In the genomic region with DNA sequence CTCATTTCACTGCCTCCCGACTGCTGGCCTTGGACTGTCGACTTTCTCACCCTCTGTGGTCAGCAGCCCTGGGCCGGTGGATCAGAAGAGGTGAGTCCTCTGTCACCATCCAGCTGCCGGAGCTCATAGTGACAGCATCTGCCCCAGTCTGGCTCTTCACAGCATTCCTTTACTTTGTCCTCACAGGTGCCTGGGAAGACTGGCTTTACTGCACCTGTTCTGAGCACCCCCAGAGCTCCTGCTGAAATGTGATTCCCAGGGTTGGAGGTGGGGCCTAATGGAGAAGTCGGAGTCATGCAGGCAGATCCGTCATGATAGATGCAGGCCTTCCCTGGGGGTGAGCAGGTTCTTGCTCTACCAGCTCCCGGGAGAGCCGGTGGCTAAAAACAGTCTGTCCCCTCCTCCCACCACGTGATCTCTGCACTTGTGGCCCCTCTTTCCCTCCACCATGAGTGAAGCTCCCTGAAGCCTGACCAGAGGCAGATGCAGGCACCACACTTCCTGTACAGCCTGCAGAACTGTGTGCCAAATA, we compare ENCODE assay signal across 15 cellular contexts.
A peak's percentile ranks its signal among the peaks of the same experiment; 100 is the strongest.
DNase-seq lines count a peak whose midpoint lies in the region; ATAC-seq and TF ChIP-seq lines count a peak whose summit lies in the region.
"Had no signal": no experiment of that assay in that cellular context is flagged by ENCODE, and none has a peak within 500 bp of the region (broad histone marks: within the 10 kb centered on the region; RNA-seq: fewer than 3 reads in every experiment).

No MANE protein-coding gene starts in this region.

- H2BK120ac ChIP-seq in trophoblast cell (ENCODE audit: insufficient read depth, low read length, poor library complexity), result no peak overlapping the region

- peaks cover 2% of the 10 kb centered on the region for H3K79me1 ChIP-seq in trophoblast cell (ENCODE audit: low read length)

- no peak overlapping the region for H3K9ac ChIP-seq in trophoblast cell (ENCODE audit: low read length)

- peaks cover 18 to 26% of the 10 kb centered on the region in 2 experiments for H3K36me3 ChIP-seq in trophoblast cell (ENCODE audit: control insufficient read depth in 1 of 2, insufficient read depth in 2 of 2, low read length in 2 of 2)

- H3K23ac ChIP-seq in trophoblast cell (ENCODE audit: low read length), result no peak overlapping the region

- no peak overlapping the region for H4K8ac ChIP-seq in trophoblast cell (ENCODE audit: low read depth, low read length)

- H3K4ac ChIP-seq in trophoblast cell (ENCODE audit: low read depth, low read length), result no peak overlapping the region

- H2AFZ ChIP-seq in trophoblast cell (ENCODE audit: insufficient read depth, low read length, poor library complexity), result no peak overlapping the region

- DNase-seq in NCI-H146 treated with DMSO at 0.1 percent for 48 hours (lab: John Stamatoyannopoulos, UW; ENCODE audit: unreplicated experiment) (peak; percentile 71), epithelial cell of esophagus (ENCODE audit: low read depth) (peak; percentile 12), trophoblast cell (peak; percentile 54 to 55), DMS153 treated with DMSO at 0.1 percent for 48 hours (lab: John Stamatoyannopoulos, UW; ENCODE audit: unreplicated experiment) (no peak), T1000 (lab: John Stamatoyannopoulos, UW) (no peak)
- DNase-seq: activated CD4-positive, alpha-beta T cell treated with anti-CD3 and anti-CD28 coated beads for 4 hours; activated gamma-delta T cell; CD8-positive, alpha-beta T cell; cerebellar nuclear complex; Karpas-422; NCI-H524 had no signal

- no peak overlapping the region for H3K14ac ChIP-seq in trophoblast cell (ENCODE audit: low read length)

- H3K27ac ChIP-seq in trophoblast cell (ENCODE audit: low read depth, low read length), result no peak overlapping the region

- no peak overlapping the region for H4K12ac ChIP-seq in trophoblast cell (ENCODE audit: low read depth, low read length)

- ATAC-seq in GM18511 (IDR thresholded peaks at IDR 0.05; ENCODE audit: unreplicated experiment) (peak; percentile 61), GM21447 (IDR thresholded peaks at IDR 0.05; ENCODE audit: unreplicated experiment) (no peak), GM21515 (IDR thresholded peaks at IDR 0.05; ENCODE audit: unreplicated experiment) (no peak)
- ATAC-seq: CD8-positive, alpha-beta T cell; natural killer cell treated with Interleukin-12 subunit alpha and Interleukin-12 subunit beta and Interleukin-15 and Interleukin-18, amount 100 ng/mL, for 72 hours had no signal

- H2AK5ac ChIP-seq in trophoblast cell (ENCODE audit: low read length), result no peak overlapping the region

- no peak overlapping the region for H3K4me2 ChIP-seq in trophoblast cell (ENCODE audit: low read length)

- TF ChIP-seq CTCF in epithelial cell of esophagus (IDR thresholded peaks at IDR 0.05; ENCODE audit: insufficient read depth, low read depth, low read length, missing control alignments), result no peak

- H3K79me2 ChIP-seq in trophoblast cell (ENCODE audit: control insufficient read depth, insufficient read depth, low read length, poor library complexity), result no peaks in the 10 kb centered on the region

- peaks cover 4% of the 10 kb centered on the region for H3K9me3 ChIP-seq in trophoblast cell (ENCODE audit: insufficient read depth, low read depth, low read length)

- H3K4me3 ChIP-seq in epithelial cell of esophagus (ENCODE audit: low read length), result no peak overlapping the region
- no peak overlapping the region for H3K4me3 ChIP-seq in trophoblast cell (ENCODE audit: low read depth, low read length)

- no peaks in the 10 kb centered on the region for H3K27me3 ChIP-seq in trophoblast cell (ENCODE audit: insufficient read depth, low read length)

- H4K91ac ChIP-seq in trophoblast cell (ENCODE audit: low read depth, low read length), result no peak overlapping the region

- H3K4me1 ChIP-seq in trophoblast cell (ENCODE audit: control insufficient read depth in 1 of 2, insufficient read depth in 2 of 2, low read length in 2 of 2), result peaks cover 9 to 11% of the 10 kb centered on the region in 2 experiments

- H2BK5ac ChIP-seq in trophoblast cell (ENCODE audit: low read depth, low read length, poor library complexity), result no peak overlapping the region

- WGBS in trophoblast cell (ENCODE audit: extremely low coverage, insufficient coverage, insufficient read length), result no CpG with 5 or more reads among the region's 9 CpGs

- no peak overlapping the region for H3K18ac ChIP-seq in trophoblast cell (ENCODE audit: low read length)

- no peak overlapping the region for H2BK12ac ChIP-seq in trophoblast cell (ENCODE audit: low read length)

Comparison
In these comparisons a context has a peak if more than half of its experiments do, and no peak if none do; other contexts are left out.
1. DNase-seq: peak in NCI-H146 treated with DMSO at 0.1 percent for 48 hours (single experiment), epithelial cell of esophagus (single experiment) and trophoblast cell (2 of 2); none in DMS153 treated with DMSO at 0.1 percent for 48 hours (single experiment) and T1000 (single experiment).